ENCODE assay signal across 12 cellular contexts in the genomic region with DNA sequence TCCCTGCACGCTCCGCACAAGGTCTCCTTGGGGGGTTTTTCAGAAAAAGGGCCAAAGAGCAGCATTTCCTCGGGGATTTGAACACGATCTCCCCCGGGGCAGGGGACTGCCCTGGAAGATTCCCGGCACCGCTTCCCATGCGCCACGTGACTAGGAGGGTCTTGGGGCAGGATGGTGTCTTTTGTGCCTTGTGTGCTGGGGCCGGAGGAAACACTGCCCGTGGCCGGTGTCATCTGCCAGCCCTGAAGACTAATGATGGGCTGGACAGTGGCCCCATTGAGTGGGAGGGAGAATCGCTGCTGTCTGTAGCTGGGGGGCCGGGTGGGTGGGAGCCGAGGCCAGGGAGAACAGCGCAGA.
DNase-seq lines count a peak whose midpoint lies in the region; ATAC-seq and TF ChIP-seq lines count a peak whose summit lies in the region.
"Had no signal": no experiment of that assay in that cellular context is flagged by ENCODE, and none has a peak within 500 bp of the region (broad histone marks: within the 10 kb centered on the region; RNA-seq: fewer than 3 reads in every experiment).

No MANE protein-coding gene starts in this region.

- peaks cover 78% of the 10 kb centered on the region for H3K36me3 Mint-ChIP-seq in CD4-positive, alpha-beta T cell (ENCODE audit: low read depth)
- H3K36me3 Mint-ChIP-seq in IgD-negative memory B cell = no peaks in the 10 kb centered on the region
- H3K36me3 Mint-ChIP-seq in nephron progenitor cell (ENCODE audit: low read depth) = no peaks in the 10 kb centered on the region

- intact Hi-C loops in CD4-positive, alpha-beta T cell (cut with DNase I, micrococcal nuclease) = loop anchor here (2.0 to 5.0 kb wide), 4 partner anchors 15 to 676 kb away; a partner anchor contains a TSS

- H3K4me3 Mint-ChIP-seq in CD4-positive, alpha-beta T cell = peak overlapping the region; percentile 98
- H3K4me3 Mint-ChIP-seq in IgD-negative memory B cell (peak overlapping the region; percentile 95 to 99 (median 98)), nephron progenitor cell (peak overlapping the region; percentile 60)

- CTCF ChIA-PET in CD4-positive, alpha-beta T cell (lab: Charles Lee) = no interaction called here

- H3K27ac ChIP-seq in CD4-positive, alpha-beta T cell (ENCODE audit: low read depth, low read length) = peak overlapping the region; percentile 90
- H3K27ac ChIP-seq in brain microvascular endothelial cell = peak overlapping the region; percentile 65

- ATAC-seq in CD4-positive, alpha-beta T cell (ENCODE audit: poor library complexity) = no peak

- DNase-seq in CD4-positive, alpha-beta T cell = no peak
- no peak for DNase-seq in brain microvascular endothelial cell
- no peak for DNase-seq in nephron progenitor cell
- no peak for DNase-seq in stimulated activated CD4-positive, alpha-beta T cell treated with anti-CD3 and anti-CD28 coated beads, Interleukin-4, amount 100 ng/mL, for 24 hours
- DNase-seq in NCI-H2029 (lab: John Stamatoyannopoulos, UW) = no peak
- DNase-seq in activated gamma-delta T cell treated with Interleukin-2 at 50 U/mL for 16 hours = no peak
- DNase-seq in KG1 (lab: John Stamatoyannopoulos, UW) = no peak
- DNase-seq: activated effector memory CD4-positive, alpha-beta T cell treated with Interleukin-2 at 50 U/mL for 16 hours; Calu3; dorsolateral prefrontal cortex; NCI-H82 had no signal

- no peak overlapping the region for H3K4me3 ChIP-seq in brain microvascular endothelial cell (ENCODE audit: low read depth, low read length)

- POLR2A ChIA-PET in CD4-positive, alpha-beta T cell (lab: Charles Lee) = interaction anchor here (8.8 to 11.9 kb wide), 2 partner anchors 15 to 125 kb away, joined by 31 to 681 read pairs; no protein-coding TSS in a partner anchor

- H3K4me1 Mint-ChIP-seq in CD4-positive, alpha-beta T cell (ENCODE audit: low read depth) = peaks cover 65% of the 10 kb centered on the region
- H3K4me1 Mint-ChIP-seq in IgD-negative memory B cell (peaks cover 45 to 47% (median 46%) of the 10 kb centered on the region in 3 donors), nephron progenitor cell (peaks cover 87% of the 10 kb centered on the region)

- no peaks in the 10 kb centered on the region for H3K36me3 ChIP-seq in brain microvascular endothelial cell (replicated peaks)

- TF ChIP-seq CTCF in CD4-positive, alpha-beta T cell (IDR thresholded peaks at IDR 0.05) = no peak
- no peak for TF ChIP-seq CTCF in brain microvascular endothelial cell (IDR thresholded peaks at IDR 0.05; ENCODE audit: low read depth, low read length, missing control alignments)
- TF ChIP-seq CTCF in nephron progenitor cell (IDR thresholded peaks at IDR 0.05) = no peak

- H3K27me3 Mint-ChIP-seq in CD4-positive, alpha-beta T cell = no peaks in the 10 kb centered on the region
- H3K27me3 Mint-ChIP-seq in IgD-negative memory B cell (peaks cover 1% of the 10 kb centered on the region), nephron progenitor cell (ENCODE audit: low read depth, poor library complexity) (no peaks in the 10 kb centered on the region)

- no peaks in the 10 kb centered on the region for H3K9me3 ChIP-seq in CD4-positive, alpha-beta T cell (ENCODE audit: control insufficient read depth, low read length)

- H3K27me3 ChIP-seq in CD4-positive, alpha-beta T cell (ENCODE audit: control insufficient read depth, insufficient read depth, low read length) = no peaks in the 10 kb centered on the region
- no peaks in the 10 kb centered on the region for H3K27me3 ChIP-seq in brain microvascular endothelial cell (replicated peaks)
- H3K27me3 ChIP-seq: dorsolateral prefrontal cortex had no signal

- peak overlapping the region; percentile 93 for H3K27ac Mint-ChIP-seq in CD4-positive, alpha-beta T cell
- H3K27ac Mint-ChIP-seq in IgD-negative memory B cell (peak overlapping the region; percentile 79 to 100 (median 98)), nephron progenitor cell (peak overlapping the region; percentile 69)

- in situ Hi-C loops in brain microvascular endothelial cell (cut with HindIII; ENCODE audit: low pct_ligation_motif_present, low sequenced_read_pairs) = loop anchor here (25.0 kb wide), 1 partner anchor 119 kb away; no protein-coding TSS in a partner anchor

- H3K9me3 Mint-ChIP-seq in CD4-positive, alpha-beta T cell = no peaks in the 10 kb centered on the region
- H3K9me3 Mint-ChIP-seq in IgD-negative memory B cell (no peaks in the 10 kb centered on the region), nephron progenitor cell (no peaks in the 10 kb centered on the region)
